Comparison of ENCODE assay signal across 24 cellular contexts in genomic region chr2:106277426-106277825, GRCh38.
"Had no signal": no experiment of that assay in that cellular context is flagged by ENCODE, and none has a peak within 500 bp of the region (broad histone marks: within the 10 kb centered on the region; RNA-seq: fewer than 3 reads in every experiment).

No MANE protein-coding gene starts in this region.

- H3K27me3 Mint-ChIP-seq: progenitor cell of endocrine pancreas had no signal

- H3K27ac Mint-ChIP-seq: memory B cell; naive thymus-derived CD4-positive, alpha-beta T cell; natural killer cell treated with Interleukin-12 subunit alpha and Interleukin-12 subunit beta and Interleukin-15 and Interleukin-18, amount 100 ng/mL, for 72 hours; progenitor cell of endocrine pancreas; stimulated activated naive B cell treated with anti-CD40 and anti-IgM and Interleukin-4, amounts not matched to agents 10 μg/mL and 1 μg/mL and 100 μg/mL, for 72 hours had no signal

- H3K27ac ChIP-seq: heart right ventricle, hepatocyte, left ventricle myocardium inferior, ovary, right atrium auricular region, skin epidermis, stomach, thoracic aorta, tibial artery, upper lobe of right lung had no signal

- H3K27me3 ChIP-seq: hepatocyte, ovary, right atrium auricular region, upper lobe of right lung had no signal

- ATAC-seq: heart right ventricle; mucosa of descending colon; naive thymus-derived CD4-positive, alpha-beta T cell; natural killer cell treated with Interleukin-12 subunit alpha and Interleukin-12 subunit beta and Interleukin-15 and Interleukin-18, amount 100 ng/mL, for 72 hours; sciatic nerve; stimulated activated naive B cell treated with anti-CD40 and anti-IgM and Interleukin-4, amounts not matched to agents 10 μg/mL and 1 μg/mL and 100 μg/mL, for 72 hours; stimulated activated naive CD8-positive, alpha-beta T cell treated with anti-CD3 and anti-CD28 coated beads, Interleukin-15, Interleukin-2, amounts not matched to agents 100 U/mL and 50 U/mL, for 24 hours; upper lobe of right lung had no signal

- H3K9me3 ChIP-seq: left ventricle myocardium inferior, ovary, right atrium auricular region, stomach, thoracic aorta, tibial artery, upper lobe of right lung had no signal

- H3K4me3 Mint-ChIP-seq: memory B cell; naive thymus-derived CD4-positive, alpha-beta T cell; natural killer cell treated with Interleukin-12 subunit alpha and Interleukin-12 subunit beta and Interleukin-15 and Interleukin-18, amount 100 ng/mL, for 72 hours; stimulated activated naive B cell treated with anti-CD40 and anti-IgM and Interleukin-4, amounts not matched to agents 10 μg/mL and 1 μg/mL and 100 μg/mL, for 72 hours had no signal

- H3K4me1 ChIP-seq: right atrium auricular region, tibial artery, upper lobe of right lung had no signal

- H3K4me3 ChIP-seq: heart right ventricle, hepatocyte, left ventricle myocardium inferior, mucosa of descending colon, ovary, right atrium auricular region, skin epidermis, stomach, thoracic aorta, tibial artery, upper lobe of right lung had no signal

- H3K9me3 Mint-ChIP-seq: natural killer cell treated with Interleukin-12 subunit alpha and Interleukin-12 subunit beta and Interleukin-15 and Interleukin-18, amount 100 ng/mL, for 72 hours had no signal

- H3K36me3 ChIP-seq: heart right ventricle, left ventricle myocardium inferior, ovary, right atrium auricular region, stomach, thoracic aorta, tibial artery, upper lobe of right lung had no signal

- H3K36me3 Mint-ChIP-seq: memory B cell; naive thymus-derived CD4-positive, alpha-beta T cell; natural killer cell treated with Interleukin-12 subunit alpha and Interleukin-12 subunit beta and Interleukin-15 and Interleukin-18, amount 100 ng/mL, for 72 hours; stimulated activated naive B cell treated with anti-CD40 and anti-IgM and Interleukin-4, amounts not matched to agents 10 μg/mL and 1 μg/mL and 100 μg/mL, for 72 hours had no signal

- DNase-seq: heart right ventricle; islet precursor cell; left ventricle myocardium inferior; midbrain; mucosa of descending colon; naive thymus-derived CD4-positive, alpha-beta T cell; ovary; stimulated activated CD4-positive, alpha-beta T cell treated with anti-CD3 and anti-CD28 coated beads, Interleukin-12 subunit alpha, Interleukin-12 subunit beta, amount 100 ng/mL, for 4 hours; stimulated activated CD4-positive, alpha-beta T cell treated with anti-CD3 and anti-CD28 coated beads, Interleukin-15, amount 100 ng/mL, for 24 hours; stimulated activated CD4-positive, alpha-beta T cell treated with anti-CD3 and anti-CD28 coated beads, Interleukin-2, amount 100 ng/mL, for 24 hours; stimulated activated CD4-positive, alpha-beta T cell treated with anti-CD3 and anti-CD28 coated beads, Interleukin-4, amount 100 ng/mL, for 1 hour; stimulated activated naive B cell treated with anti-CD40 and anti-IgM and Interleukin-4, amounts not matched to agents 10 μg/mL and 1 μg/mL and 100 μg/mL, for 72 hours; stimulated activated naive CD8-positive, alpha-beta T cell treated with anti-CD3 and anti-CD28 coated beads, Interleukin-15, Interleukin-2, amounts not matched to agents 100 U/mL and 50 U/mL, for 24 hours; stomach; tibial artery; upper lobe of right lung had no signal
